In genomic region chr3:146796078-146796477, GRCh38 we compare ENCODE assay signal across 26 cellular contexts.
"Had no signal": no experiment of that assay in that cellular context is flagged by ENCODE, and none has a peak within 500 bp of the region (broad histone marks: within the 10 kb centered on the region; RNA-seq: fewer than 3 reads in every experiment).

No MANE protein-coding gene starts in this region.

- H3K4me3 Mint-ChIP-seq: activated CD4-positive, alpha-beta memory T cell treated with anti-CD3 and anti-CD28 coated beads for 36 hours; activated CD4-positive, alpha-beta T cell treated with anti-CD3 and anti-CD28 coated beads, Interleukin-2, amount 10 ng/mL, durations not matched to agents 7 days and 5 days; activated naive CD4-positive, alpha-beta T cell treated with anti-CD3 and anti-CD28 coated beads for 36 hours; activated naive CD8-positive, alpha-beta T cell; activated T-cell treated with anti-CD3 and anti-CD28 coated beads, Interleukin-2, amount 50 U/mL, for 4 hours; T-cell had no signal

- H3K36me3 Mint-ChIP-seq: activated CD4-positive, alpha-beta memory T cell treated with anti-CD3 and anti-CD28 coated beads for 36 hours; activated naive CD8-positive, alpha-beta T cell; T-cell had no signal

- DNase-seq: activated CD4-positive, alpha-beta memory T cell treated with anti-CD3 and anti-CD28 coated beads for 36 hours; activated CD4-positive, alpha-beta T cell treated with anti-CD3 and anti-CD28 coated beads, Interleukin-2, amount 10 ng/mL, durations not matched to agents 7 days and 5 days; activated CD4-positive, CD25-positive, alpha-beta regulatory T cell; activated CD8-positive, alpha-beta memory T cell treated with anti-CD3 and anti-CD28 coated beads for 24 hours; activated gamma-delta T cell; activated naive CD4-positive, alpha-beta T cell treated with anti-CD3 and anti-CD28 coated beads for 36 hours; activated T-cell treated with anti-CD3 and anti-CD28 coated beads, Interleukin-2, amount 50 U/mL, for 4 hours; amygdala; brain microvascular endothelial cell; cerebellar nuclear complex; Kasumi-1; KBM-7; NCI-H1105 treated with DMSO at 0.1 percent for 48 hours; NCI-H1436 treated with DMSO at 0.1 percent for 48 hours; NCI-H187; NCI-H2081; NCI-H446 treated with DMSO at 0.1 percent for 48 hours; NCI-H526; NCI-H774; PC-3; SIG-M5; T-cell; T-helper 2 cell; T1000 had no signal

- ATAC-seq: activated T-cell treated with anti-CD3 and anti-CD28 coated beads, Interleukin-2, amount 50 U/mL, for 4 hours; PC-3; T-cell had no signal

- H3K9me3 Mint-ChIP-seq: activated CD4-positive, alpha-beta memory T cell treated with anti-CD3 and anti-CD28 coated beads for 36 hours had no signal

- H3K27ac Mint-ChIP-seq: activated CD4-positive, alpha-beta memory T cell treated with anti-CD3 and anti-CD28 coated beads for 36 hours; activated CD4-positive, alpha-beta T cell treated with anti-CD3 and anti-CD28 coated beads, Interleukin-2, amount 10 ng/mL, durations not matched to agents 7 days and 5 days; activated naive CD4-positive, alpha-beta T cell treated with anti-CD3 and anti-CD28 coated beads for 36 hours; activated naive CD8-positive, alpha-beta T cell; T-cell had no signal

- H3K27me3 Mint-ChIP-seq: activated CD4-positive, alpha-beta memory T cell treated with anti-CD3 and anti-CD28 coated beads for 36 hours; activated CD4-positive, alpha-beta T cell treated with anti-CD3 and anti-CD28 coated beads, Interleukin-2, amount 10 ng/mL, durations not matched to agents 7 days and 5 days; activated naive CD8-positive, alpha-beta T cell; T-cell had no signal

- H3K4me1 Mint-ChIP-seq: activated CD4-positive, alpha-beta T cell treated with anti-CD3 and anti-CD28 coated beads, Interleukin-2, amount 10 ng/mL, durations not matched to agents 7 days and 5 days; T-cell had no signal

- H3K4me3 ChIP-seq: cardiac muscle cell had no signal
